Comparison of ENCODE assay signal across 1 cellular context in the genomic region with DNA sequence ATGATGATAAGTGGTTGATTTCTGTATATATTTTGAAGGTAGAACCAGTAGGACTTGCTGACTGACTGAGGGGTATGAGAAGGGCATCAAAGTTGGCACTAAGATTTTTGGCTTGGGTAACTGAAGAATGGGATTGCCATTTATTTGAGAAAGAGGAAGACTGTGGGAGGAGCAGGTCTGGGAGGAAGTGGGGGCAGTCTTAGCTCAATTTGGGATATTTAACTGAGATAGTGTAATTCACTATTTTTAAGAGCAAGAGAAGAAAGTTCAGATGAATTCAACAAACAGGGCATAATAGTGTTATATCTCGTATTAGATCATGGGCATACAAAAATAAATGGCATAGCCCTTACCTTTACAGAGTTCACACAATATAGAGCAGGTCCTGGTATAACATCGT.
TF ChIP-seq lines count a peak whose summit lies in the region.

No MANE protein-coding gene starts in this region.

TF ChIP-seq in GM23338, 12 proteins besides CTCF, POLR2A, EP300 and RAD21 (continued from another document):
- TF ChIP-seq, protein P1, sequence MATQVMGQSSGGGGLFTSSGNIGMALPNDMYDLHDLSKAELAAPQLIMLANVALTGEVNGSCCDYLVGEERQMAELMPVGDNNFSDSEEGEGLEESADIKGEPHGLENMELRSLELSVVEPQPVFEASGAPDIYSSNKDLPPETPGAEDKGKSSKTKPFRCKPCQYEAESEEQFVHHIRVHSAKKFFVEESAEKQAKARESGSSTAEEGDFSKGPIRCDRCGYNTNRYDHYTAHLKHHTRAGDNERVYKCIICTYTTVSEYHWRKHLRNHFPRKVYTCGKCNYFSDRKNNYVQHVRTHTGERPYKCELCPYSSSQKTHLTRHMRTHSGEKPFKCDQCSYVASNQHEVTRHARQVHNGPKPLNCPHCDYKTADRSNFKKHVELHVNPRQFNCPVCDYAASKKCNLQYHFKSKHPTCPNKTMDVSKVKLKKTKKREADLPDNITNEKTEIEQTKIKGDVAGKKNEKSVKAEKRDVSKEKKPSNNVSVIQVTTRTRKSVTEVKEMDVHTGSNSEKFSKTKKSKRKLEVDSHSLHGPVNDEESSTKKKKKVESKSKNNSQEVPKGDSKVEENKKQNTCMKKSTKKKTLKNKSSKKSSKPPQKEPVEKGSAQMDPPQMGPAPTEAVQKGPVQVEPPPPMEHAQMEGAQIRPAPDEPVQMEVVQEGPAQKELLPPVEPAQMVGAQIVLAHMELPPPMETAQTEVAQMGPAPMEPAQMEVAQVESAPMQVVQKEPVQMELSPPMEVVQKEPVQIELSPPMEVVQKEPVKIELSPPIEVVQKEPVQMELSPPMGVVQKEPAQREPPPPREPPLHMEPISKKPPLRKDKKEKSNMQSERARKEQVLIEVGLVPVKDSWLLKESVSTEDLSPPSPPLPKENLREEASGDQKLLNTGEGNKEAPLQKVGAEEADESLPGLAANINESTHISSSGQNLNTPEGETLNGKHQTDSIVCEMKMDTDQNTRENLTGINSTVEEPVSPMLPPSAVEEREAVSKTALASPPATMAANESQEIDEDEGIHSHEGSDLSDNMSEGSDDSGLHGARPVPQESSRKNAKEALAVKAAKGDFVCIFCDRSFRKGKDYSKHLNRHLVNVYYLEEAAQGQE (IDR thresholded peaks at IDR 0.05; ENCODE audit: unreplicated experiment) = no peak
- TF ChIP-seq JUNB (IDR thresholded peaks at IDR 0.05; ENCODE audit: unreplicated experiment) = no peak
- TF ChIP-seq ZNF331 (CRISPR knock-in tag; IDR thresholded peaks at IDR 0.05; ENCODE audit: low read depth) = no peak
- TF ChIP-seq EZH2phosphoT487 (IDR thresholded peaks at IDR 0.05; ENCODE audit: unreplicated experiment) = no peak
- TF ChIP-seq, protein P2, sequence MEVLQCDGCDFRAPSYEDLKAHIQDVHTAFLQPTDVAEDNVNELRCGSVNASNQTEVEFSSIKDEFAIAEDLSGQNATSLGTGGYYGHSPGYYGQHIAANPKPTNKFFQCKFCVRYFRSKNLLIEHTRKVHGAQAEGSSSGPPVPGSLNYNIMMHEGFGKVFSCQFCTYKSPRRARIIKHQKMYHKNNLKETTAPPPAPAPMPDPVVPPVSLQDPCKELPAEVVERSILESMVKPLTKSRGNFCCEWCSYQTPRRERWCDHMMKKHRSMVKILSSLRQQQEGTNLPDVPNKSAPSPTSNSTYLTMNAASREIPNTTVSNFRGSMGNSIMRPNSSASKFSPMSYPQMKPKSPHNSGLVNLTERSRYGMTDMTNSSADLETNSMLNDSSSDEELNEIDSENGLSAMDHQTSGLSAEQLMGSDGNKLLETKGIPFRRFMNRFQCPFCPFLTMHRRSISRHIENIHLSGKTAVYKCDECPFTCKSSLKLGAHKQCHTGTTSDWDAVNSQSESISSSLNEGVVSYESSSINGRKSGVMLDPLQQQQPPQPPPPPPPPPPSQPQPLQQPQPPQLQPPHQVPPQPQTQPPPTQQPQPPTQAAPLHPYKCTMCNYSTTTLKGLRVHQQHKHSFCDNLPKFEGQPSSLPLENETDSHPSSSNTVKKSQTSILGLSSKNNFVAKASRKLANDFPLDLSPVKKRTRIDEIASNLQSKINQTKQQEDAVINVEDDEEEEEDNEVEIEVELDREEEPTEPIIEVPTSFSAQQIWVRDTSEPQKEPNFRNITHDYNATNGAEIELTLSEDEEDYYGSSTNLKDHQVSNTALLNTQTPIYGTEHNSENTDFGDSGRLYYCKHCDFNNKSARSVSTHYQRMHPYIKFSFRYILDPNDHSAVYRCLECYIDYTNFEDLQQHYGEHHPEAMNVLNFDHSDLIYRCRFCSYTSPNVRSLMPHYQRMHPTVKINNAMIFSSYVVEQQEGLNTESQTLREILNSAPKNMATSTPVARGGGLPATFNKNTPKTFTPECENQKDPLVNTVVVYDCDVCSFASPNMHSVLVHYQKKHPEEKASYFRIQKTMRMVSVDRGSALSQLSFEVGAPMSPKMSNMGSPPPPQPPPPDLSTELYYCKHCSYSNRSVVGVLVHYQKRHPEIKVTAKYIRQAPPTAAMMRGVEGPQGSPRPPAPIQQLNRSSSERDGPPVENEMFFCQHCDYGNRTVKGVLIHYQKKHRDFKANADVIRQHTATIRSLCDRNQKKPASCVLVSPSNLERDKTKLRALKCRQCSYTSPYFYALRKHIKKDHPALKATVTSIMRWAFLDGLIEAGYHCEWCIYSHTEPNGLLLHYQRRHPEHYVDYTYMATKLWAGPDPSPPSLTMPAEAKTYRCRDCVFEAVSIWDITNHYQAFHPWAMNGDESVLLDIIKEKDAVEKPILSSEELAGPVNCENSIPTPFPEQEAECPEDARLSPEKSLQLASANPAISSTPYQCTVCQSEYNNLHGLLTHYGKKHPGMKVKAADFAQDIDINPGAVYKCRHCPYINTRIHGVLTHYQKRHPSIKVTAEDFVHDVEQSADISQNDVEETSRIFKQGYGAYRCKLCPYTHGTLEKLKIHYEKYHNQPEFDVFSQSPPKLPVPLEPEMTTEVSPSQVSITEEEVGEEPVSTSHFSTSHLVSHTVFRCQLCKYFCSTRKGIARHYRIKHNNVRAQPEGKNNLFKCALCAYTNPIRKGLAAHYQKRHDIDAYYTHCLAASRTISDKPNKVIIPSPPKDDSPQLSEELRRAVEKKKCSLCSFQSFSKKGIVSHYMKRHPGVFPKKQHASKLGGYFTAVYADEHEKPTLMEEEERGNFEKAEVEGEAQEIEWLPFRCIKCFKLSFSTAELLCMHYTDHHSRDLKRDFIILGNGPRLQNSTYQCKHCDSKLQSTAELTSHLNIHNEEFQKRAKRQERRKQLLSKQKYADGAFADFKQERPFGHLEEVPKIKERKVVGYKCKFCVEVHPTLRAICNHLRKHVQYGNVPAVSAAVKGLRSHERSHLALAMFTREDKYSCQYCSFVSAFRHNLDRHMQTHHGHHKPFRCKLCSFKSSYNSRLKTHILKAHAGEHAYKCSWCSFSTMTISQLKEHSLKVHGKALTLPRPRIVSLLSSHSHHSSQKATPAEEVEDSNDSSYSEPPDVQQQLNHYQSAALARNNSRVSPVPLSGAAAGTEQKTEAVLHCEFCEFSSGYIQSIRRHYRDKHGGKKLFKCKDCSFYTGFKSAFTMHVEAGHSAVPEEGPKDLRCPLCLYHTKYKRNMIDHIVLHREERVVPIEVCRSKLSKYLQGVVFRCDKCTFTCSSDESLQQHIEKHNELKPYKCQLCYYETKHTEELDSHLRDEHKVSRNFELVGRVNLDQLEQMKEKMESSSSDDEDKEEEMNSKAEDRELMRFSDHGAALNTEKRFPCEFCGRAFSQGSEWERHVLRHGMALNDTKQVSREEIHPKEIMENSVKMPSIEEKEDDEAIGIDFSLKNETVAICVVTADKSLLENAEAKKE (CRISPR knock-in tag; IDR thresholded peaks at IDR 0.05) = no peak
- no peak for TF ChIP-seq CREB1 (CRISPR knock-in tag; IDR thresholded peaks at IDR 0.05; ENCODE audit: low read depth)
- TF ChIP-seq, protein P3, sequence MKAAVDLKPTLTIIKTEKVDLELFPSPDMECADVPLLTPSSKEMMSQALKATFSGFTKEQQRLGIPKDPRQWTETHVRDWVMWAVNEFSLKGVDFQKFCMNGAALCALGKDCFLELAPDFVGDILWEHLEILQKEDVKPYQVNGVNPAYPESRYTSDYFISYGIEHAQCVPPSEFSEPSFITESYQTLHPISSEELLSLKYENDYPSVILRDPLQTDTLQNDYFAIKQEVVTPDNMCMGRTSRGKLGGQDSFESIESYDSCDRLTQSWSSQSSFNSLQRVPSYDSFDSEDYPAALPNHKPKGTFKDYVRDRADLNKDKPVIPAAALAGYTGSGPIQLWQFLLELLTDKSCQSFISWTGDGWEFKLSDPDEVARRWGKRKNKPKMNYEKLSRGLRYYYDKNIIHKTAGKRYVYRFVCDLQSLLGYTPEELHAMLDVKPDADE (IDR thresholded peaks at IDR 0.05) = no peak
- TF ChIP-seq ZNF114 (CRISPR knock-in tag; IDR thresholded peaks at IDR 0.05) = no peak
- no peak for TF ChIP-seq NANOG (IDR thresholded peaks at IDR 0.05; ENCODE audit: borderline replicate concordance)
- TF ChIP-seq EZH2 (IDR thresholded peaks at IDR 0.05; ENCODE audit: low read depth, unreplicated experiment) = no peak
- no peak for TF ChIP-seq STAT1 (IDR thresholded peaks at IDR 0.05; ENCODE audit: unreplicated experiment)
